20 cellular contexts compared by ENCODE assay signal in the genomic region with DNA sequence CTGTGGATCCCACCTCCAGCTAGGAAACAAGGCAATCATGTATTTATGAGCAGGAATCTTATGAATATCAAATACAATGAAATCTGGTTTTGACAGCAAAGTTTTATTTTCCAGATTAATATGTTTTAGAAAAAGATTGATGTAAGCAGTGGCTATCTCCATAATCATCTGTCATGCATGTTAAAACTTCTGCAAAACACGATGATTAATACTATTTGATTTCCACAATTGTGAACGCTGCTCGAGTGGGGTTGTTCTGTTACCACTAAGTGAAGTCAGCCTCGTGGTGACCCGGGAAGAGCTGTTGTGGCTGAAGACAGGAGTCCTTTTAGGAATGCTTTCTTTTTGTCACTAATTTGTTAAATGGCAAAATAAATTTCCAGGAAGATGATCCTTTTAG. TPM values are rescaled to one million over a fixed set of nuclear protein-coding genes. Genes with fewer than 3 reads are reported as not detected.
DNase-seq lines count a peak whose midpoint lies in the region; ATAC-seq, FAIRE-seq and TF ChIP-seq lines count a peak whose summit lies in the region.
"Had no signal": no experiment of that assay in that cellular context is flagged by ENCODE, and none has a peak within 500 bp of the region (broad histone marks: within the 10 kb centered on the region; RNA-seq: fewer than 3 reads in every experiment).

No MANE protein-coding gene starts in this region.

- no peak for FAIRE-seq in astrocyte (lab: Jason Lieb, UNC)
- FAIRE-seq: G401.6 had no signal

- H3K9ac ChIP-seq in BLaER1 treated with 17β-estradiol and CSF1 and Interleukin-3, amounts not matched to agents 10 nM and 100 nM, result no peak overlapping the region; a peak in 1 of 22 replicates
- H3K9ac ChIP-seq in astrocyte (ENCODE audit: low read length), result no peak overlapping the region

- no peaks in the 10 kb centered on the region for H3K9me3 ChIP-seq in BLaER1 treated with 17β-estradiol and CSF1 and Interleukin-3, amounts not matched to agents 10 nM and 100 nM (replicated peaks in 1 of 11)
- H3K9me3 ChIP-seq in astrocyte (ENCODE audit: insufficient read depth, low read depth, low read length), result no peaks in the 10 kb centered on the region
- H3K9me3 ChIP-seq: Caco-2, heart right ventricle had no signal

- H3K36me3 Mint-ChIP-seq in HFFc6 (ENCODE audit: low read depth), result peaks cover 33% of the 10 kb centered on the region
- peaks cover 18% of the 10 kb centered on the region for H3K36me3 Mint-ChIP-seq in astrocyte (ENCODE audit: low read depth, unreplicated experiment)
- H3K36me3 Mint-ChIP-seq in mesothelial cell of epicardium, result no peaks in the 10 kb centered on the region

- H4K20me1 ChIP-seq in BLaER1 treated with 17β-estradiol and CSF1 and Interleukin-3, amounts not matched to agents 10 nM and 100 nM, result no peaks in the 10 kb centered on the region
- no peaks in the 10 kb centered on the region for H4K20me1 ChIP-seq in astrocyte (ENCODE audit: insufficient read depth, low read length)

- H3K27ac ChIP-seq in BLaER1 treated with 17β-estradiol and CSF1 and Interleukin-3, amounts not matched to agents 10 nM and 100 nM, result peak overlapping the region in 4 of 11 experiments; percentile 15 to 54 (median 28); a peak in 1 of 22 replicates
- peak overlapping the region; percentile 5 for H3K27ac ChIP-seq in astrocyte (ENCODE audit: low read depth, low read length)
- H3K27ac ChIP-seq: heart right ventricle had no signal

- no peaks in the 10 kb centered on the region for H3K27me3 ChIP-seq in BLaER1 treated with 17β-estradiol and CSF1 and Interleukin-3, amounts not matched to agents 10 nM and 100 nM
- H3K27me3 ChIP-seq in astrocyte (ENCODE audit: insufficient read depth, low read length), result no peaks in the 10 kb centered on the region
- H3K27me3 ChIP-seq: heart right ventricle had no signal

- H3K4me1 ChIP-seq in BLaER1 treated with 17β-estradiol and CSF1 and Interleukin-3, amounts not matched to agents 10 nM and 100 nM, result peaks cover 50 to 73% (median 66%) of the 10 kb centered on the region in 10 experiments
- H3K4me1 ChIP-seq in astrocyte (ENCODE audit: insufficient read depth, low read length), result peaks cover 21% of the 10 kb centered on the region

- H3K4me3 ChIP-seq in BLaER1 treated with 17β-estradiol and CSF1 and Interleukin-3, amounts not matched to agents 10 nM and 100 nM, result no peak overlapping the region
- H3K4me3 ChIP-seq in astrocyte (ENCODE audit: insufficient read depth, low read depth, low read length), result no peak overlapping the region
- H3K4me3 ChIP-seq: heart right ventricle had no signal

- no peaks in the 10 kb centered on the region for H3K36me3 ChIP-seq in BLaER1 treated with 17β-estradiol and CSF1 and Interleukin-3, amounts not matched to agents 10 nM and 100 nM
- H3K36me3 ChIP-seq in astrocyte (ENCODE audit: insufficient read depth, low read length), result no peaks in the 10 kb centered on the region
- H3K36me3 ChIP-seq: heart right ventricle had no signal

- peak overlapping the region; percentile 33 for H2AFZ ChIP-seq in astrocyte (ENCODE audit: low read depth, low read length)

- DNase-seq in HFFc6 (no peak), astrocyte (ENCODE audit: low read depth) (peak; percentile 27), mesothelial cell of epicardium (ENCODE audit: low spot score in 2 of 2, unreplicated experiment in 2 of 2) (no peak), GM19240 (ENCODE audit: insufficient read length, low spot score) (no peak), NCI-H1105 treated with DMSO at 0.1 percent for 48 hours (lab: John Stamatoyannopoulos, UW) (no peak), DMS153 treated with DMSO at 0.1 percent for 48 hours (lab: John Stamatoyannopoulos, UW; ENCODE audit: unreplicated experiment) (no peak)
- DNase-seq: activated CD8-positive, alpha-beta T cell treated with anti-CD3 and anti-CD28 coated beads for 36 hours; activated T-cell treated with anti-CD3 and anti-CD28 coated beads, Interleukin-2, amount 50 U/mL, for 4 hours; Caco-2; heart right ventricle; islet precursor cell; NCI-H1092; NCI-H2107; NCI-H69; occipital lobe; substantia nigra; T-helper 1 cell had no signal

- H3K4me2 ChIP-seq in BLaER1 treated with 17β-estradiol and CSF1 and Interleukin-3, amounts not matched to agents 10 nM and 100 nM, result peak overlapping the region; percentile 33 to 81 (median 62)
- H3K4me2 ChIP-seq in astrocyte (ENCODE audit: low read length), result peak overlapping the region; percentile 40

- H3K4me3 Mint-ChIP-seq in HFFc6 (peak overlapping the region; percentile 22; the same call in 1 of the 2 replicates), astrocyte (ENCODE audit: unreplicated experiment) (no peak overlapping the region), mesothelial cell of epicardium (no peak overlapping the region)
- H3K4me3 Mint-ChIP-seq: activated CD8-positive, alpha-beta T cell treated with anti-CD3 and anti-CD28 coated beads for 36 hours; activated T-cell treated with anti-CD3 and anti-CD28 coated beads, Interleukin-2, amount 50 U/mL, for 4 hours had no signal

- H3K27ac Mint-ChIP-seq in HFFc6 (peak overlapping the region; percentile 75), astrocyte (ENCODE audit: unreplicated experiment) (no peak overlapping the region), mesothelial cell of epicardium (peak overlapping the region; percentile 68)
- H3K27ac Mint-ChIP-seq: activated CD8-positive, alpha-beta T cell treated with anti-CD3 and anti-CD28 coated beads for 36 hours had no signal

- peaks cover 4% of the 10 kb centered on the region for H3K27me3 Mint-ChIP-seq in HFFc6 (ENCODE audit: insufficient read depth)
- H3K27me3 Mint-ChIP-seq in astrocyte (ENCODE audit: low read depth, unreplicated experiment), result no peaks in the 10 kb centered on the region
- H3K27me3 Mint-ChIP-seq in mesothelial cell of epicardium (ENCODE audit: low read depth), result no peaks in the 10 kb centered on the region

- H3K4me1 Mint-ChIP-seq in HFFc6 (ENCODE audit: low read depth) (peaks cover 43% of the 10 kb centered on the region), astrocyte (ENCODE audit: low read depth, unreplicated experiment) (peaks cover 20% of the 10 kb centered on the region), mesothelial cell of epicardium (peaks cover 37% of the 10 kb centered on the region)

- no peak for ATAC-seq in GM18907 (IDR thresholded peaks at IDR 0.05; ENCODE audit: unreplicated experiment)
- ATAC-seq: activated CD8-positive, alpha-beta T cell treated with anti-CD3 and anti-CD28 coated beads for 36 hours; activated T-cell treated with anti-CD3 and anti-CD28 coated beads, Interleukin-2, amount 50 U/mL, for 4 hours; heart right ventricle had no signal

- H3K79me2 ChIP-seq in astrocyte (ENCODE audit: insufficient read depth, low read length), result no peaks in the 10 kb centered on the region

- peaks cover 8% of the 10 kb centered on the region for H3K9me3 Mint-ChIP-seq in HFFc6
- H3K9me3 Mint-ChIP-seq in astrocyte (ENCODE audit: unreplicated experiment), result peaks cover 8% of the 10 kb centered on the region
- H3K9me3 Mint-ChIP-seq in mesothelial cell of epicardium, result no peaks in the 10 kb centered on the region
- H3K9me3 Mint-ChIP-seq: activated CD8-positive, alpha-beta T cell treated with anti-CD3 and anti-CD28 coated beads for 36 hours; activated T-cell treated with anti-CD3 and anti-CD28 coated beads, Interleukin-2, amount 50 U/mL, for 4 hours had no signal

- TF ChIP-seq CTCF in HFFc6 (IDR thresholded peaks at IDR 0.05) (no peak), astrocyte (IDR thresholded peaks at IDR 0.05; ENCODE audit: insufficient read depth, low read depth, low read length) (no peak), mesothelial cell of epicardium (IDR thresholded peaks at IDR 0.05; ENCODE audit: unreplicated experiment) (no peak)

RNA-seq across cellular contexts. Expression of a gene that starts 9.4 kb away (rescaled TPM):
- total RNA-seq in HFFc6 (2021; fragmentation: NEBNext Ultra II Directional; extraction: Animal tissue kit (Norgen Biotek cat#: 25700)), result 1 to 10 TPM in 5 of 6 experiments, under 1 TPM in 1; 0.66 to 4.2 (median 3.3) TPM
- 4.6 and 4.7 TPM in 2 replicates for total RNA-seq in astrocyte
- total RNA-seq in mesothelial cell of epicardium, result 6.6 to 6.9 TPM (median 6.6 TPM) in 3 replicates

RNA-seq across cellular contexts. Expression of a gene that starts 39.2 kb away (rescaled TPM):
- total RNA-seq in HFFc6 (2021; fragmentation: NEBNext Ultra II Directional; extraction: Animal tissue kit (Norgen Biotek cat#: 25700)), result 10 to 100 TPM; 63.4 to 84.7 (median 75.1) TPM
- 59.0 and 63.4 TPM in 2 replicates for total RNA-seq in astrocyte
- total RNA-seq in mesothelial cell of epicardium, result 34.1 to 38.6 TPM (median 36.3 TPM) in 3 replicates
